9 cellular contexts compared by ENCODE assay signal in genomic region chr3:29693863-29694262, GRCh38.
DNase-seq lines count a peak whose midpoint lies in the region; TF ChIP-seq lines count a peak whose summit lies in the region.
"Had no signal": no experiment of that assay in that cellular context is flagged by ENCODE, and none has a peak within 500 bp of the region (broad histone marks: within the 10 kb centered on the region; RNA-seq: fewer than 3 reads in every experiment).

No MANE protein-coding gene starts in this region.

- no peaks in the 10 kb centered on the region for H3K4me1 Mint-ChIP-seq in activated T-cell treated with anti-CD3 and anti-CD28 coated beads, Interleukin-2, amount 50 U/mL, for 24 hours (ENCODE audit: low read depth)

- H3K27ac Mint-ChIP-seq in activated T-cell treated with anti-CD3 and anti-CD28 coated beads, Interleukin-2, amount 50 U/mL, for 24 hours: no peak overlapping the region
- H3K27ac Mint-ChIP-seq: activated T-cell treated with anti-CD3 and anti-CD28 coated beads, Interleukin-2, amount 50 U/mL, for 72 hours had no signal

- no peaks in the 10 kb centered on the region for H3K36me3 Mint-ChIP-seq in activated T-cell treated with anti-CD3 and anti-CD28 coated beads, Interleukin-2, amount 50 U/mL, for 24 hours (ENCODE audit: low read depth)

- H3K4me3 Mint-ChIP-seq in activated T-cell treated with anti-CD3 and anti-CD28 coated beads, Interleukin-2, amount 50 U/mL, for 24 hours: no peak overlapping the region
- H3K4me3 Mint-ChIP-seq: activated T-cell treated with anti-CD3 and anti-CD28 coated beads, Interleukin-2, amount 50 U/mL, for 72 hours had no signal

- H3K9me3 ChIP-seq in iPS-20b (ENCODE audit: insufficient read depth, low read depth, low read length) (no peaks in the 10 kb centered on the region), suprapubic skin (no peaks in the 10 kb centered on the region)

- no peaks in the 10 kb centered on the region for H3K9me3 Mint-ChIP-seq in activated T-cell treated with anti-CD3 and anti-CD28 coated beads, Interleukin-2, amount 50 U/mL, for 24 hours

- H3K4me3 ChIP-seq in brain microvascular endothelial cell (ENCODE audit: low read depth, low read length): no peak overlapping the region
- H3K4me3 ChIP-seq in iPS-20b (ENCODE audit: low read length): no peak overlapping the region
- no peak overlapping the region for H3K4me3 ChIP-seq in suprapubic skin

- H3K4me1 ChIP-seq in iPS-20b (ENCODE audit: insufficient read depth, low read length): peaks cover 30% of the 10 kb centered on the region
- H3K4me1 ChIP-seq in suprapubic skin: peaks cover 22% of the 10 kb centered on the region

- in situ Hi-C loops in brain microvascular endothelial cell (cut with HindIII; ENCODE audit: low pct_ligation_motif_present, low sequenced_read_pairs): no loop called here

- H3K27ac ChIP-seq in brain microvascular endothelial cell: peak overlapping the region; percentile 83
- H3K27ac ChIP-seq in iPS-20b (ENCODE audit: low read length): no peak overlapping the region
- peak overlapping the region; percentile 1 for H3K27ac ChIP-seq in suprapubic skin

- TF ChIP-seq CTCF in brain microvascular endothelial cell (IDR thresholded peaks at IDR 0.05; ENCODE audit: low read depth, low read length, missing control alignments) (no peak), suprapubic skin (IDR thresholded peaks at IDR 0.05) (no peak)

- peak; percentile 66 for DNase-seq in HK-2 (ENCODE audit: unreplicated experiment)
- peak; percentile 86 for DNase-seq in brain microvascular endothelial cell
- DNase-seq in suprapubic skin (ENCODE audit: low spot score in 2 of 2): no peak
- DNase-seq in Kasumi-1 (lab: John Stamatoyannopoulos, UW): no peak
- DNase-seq in activated naive CD4-positive, alpha-beta T cell treated with anti-CD3 and anti-CD28 coated beads, Interleukin-2, amount 50 U/mL, for 16 hours: no peak
- DNase-seq in HT-29 (ENCODE audit: low spot score): no peak
- DNase-seq in activated T-cell treated with anti-CD3 and anti-CD28 coated beads, Interleukin-2, amount 50 U/mL, for 24 hours: no peak
- DNase-seq: activated T-cell treated with anti-CD3 and anti-CD28 coated beads, Interleukin-2, amount 50 U/mL, for 72 hours had no signal

- H3K9ac ChIP-seq in iPS-20b (ENCODE audit: low read depth, low read length): peak overlapping the region; percentile 38; the same call in 1 of the 2 replicates

- 29% methylated on average over 1 of the region's 1 CpG for WGBS in suprapubic skin

- TF ChIP-seq POLR2A in suprapubic skin (IDR thresholded peaks at IDR 0.05): no peak

- H3K36me3 ChIP-seq in brain microvascular endothelial cell (replicated peaks) (no peaks in the 10 kb centered on the region), iPS-20b (ENCODE audit: insufficient read depth, low read depth, low read length) (no peaks in the 10 kb centered on the region), suprapubic skin (no peaks in the 10 kb centered on the region)

- peaks cover 2% of the 10 kb centered on the region for H3K27me3 Mint-ChIP-seq in activated T-cell treated with anti-CD3 and anti-CD28 coated beads, Interleukin-2, amount 50 U/mL, for 24 hours

- H3K27me3 ChIP-seq in brain microvascular endothelial cell (replicated peaks): no peaks in the 10 kb centered on the region
- no peaks in the 10 kb centered on the region for H3K27me3 ChIP-seq in iPS-20b (ENCODE audit: insufficient read depth, low read length)
- no peaks in the 10 kb centered on the region for H3K27me3 ChIP-seq in suprapubic skin

- no peak for TF ChIP-seq EP300 in suprapubic skin (IDR thresholded peaks at IDR 0.05)

Comparison
In these comparisons a context has a peak if more than half of its experiments do, and no peak if none do; other contexts are left out.
1. DNase-seq: peak in HK-2 (single experiment) and brain microvascular endothelial cell (single experiment); none in suprapubic skin (0 of 2), Kasumi-1 (0 of 2), activated naive CD4-positive, alpha-beta T cell treated with anti-CD3 and anti-CD28 coated beads, Interleukin-2, amount 50 U/mL, for 16 hours (single experiment), HT-29 (single experiment) and activated T-cell treated with anti-CD3 and anti-CD28 coated beads, Interleukin-2, amount 50 U/mL, for 24 hours (single experiment).